In genomic region chr5:33441241-33441844, GRCh38 we compare ENCODE assay signal across 9 cellular contexts. TPM values are rescaled to one million over a fixed set of nuclear protein-coding genes. Genes with fewer than 3 reads are reported as not detected.
DNase-seq lines count a peak whose midpoint lies in the region; ATAC-seq and TF ChIP-seq lines count a peak whose summit lies in the region.
"Had no signal": no experiment of that assay in that cellular context is flagged by ENCODE, and none has a peak within 500 bp of the region (broad histone marks: within the 10 kb centered on the region; RNA-seq: fewer than 3 reads in every experiment).

No MANE protein-coding gene starts in this region.

- TF ChIP-seq EP300 in stomach (IDR thresholded peaks at IDR 0.05) = no peak

- H3K36me3 Mint-ChIP-seq in chondrocyte (ENCODE audit: low read depth) = peaks cover 7% of the 10 kb centered on the region
- H3K36me3 Mint-ChIP-seq: IgD-negative memory B cell had no signal

- no peak overlapping the region for H3K4me3 Mint-ChIP-seq in chondrocyte (ENCODE audit: unreplicated experiment)
- H3K4me3 Mint-ChIP-seq: IgD-negative memory B cell had no signal

- TF ChIP-seq CTCF in BE2C (IDR thresholded peaks at IDR 0.05; ENCODE audit: low read depth, low read length) (no peak), choroid plexus epithelial cell (conservative IDR thresholded peaks at IDR 0.05; ENCODE audit: low read depth, low read length) (no peak), lower lobe of right lung (IDR thresholded peaks at IDR 0.05) (no peak), stomach (IDR thresholded peaks at IDR 0.05) (no peak), chondrocyte (IDR thresholded peaks at IDR 0.05) (no peak)

- H3K36me3 ChIP-seq in BE2C (peaks cover 35% of the 10 kb centered on the region), lower lobe of right lung (peaks cover 12% of the 10 kb centered on the region), stomach (peaks cover 7 to 18% (median 14%) of the 10 kb centered on the region in 4 donors)

- intact Hi-C loops in lower lobe of right lung (cut with DNase I) (no loop called here), stomach (cut with DNase I; ENCODE audit: low total_unique reads) (no loop called here)

- no peaks in the 10 kb centered on the region for H3K4me1 ChIP-seq in BE2C
- peaks cover 26% of the 10 kb centered on the region for H3K4me1 ChIP-seq in lower lobe of right lung
- peaks cover 27 to 64% (median 47%) of the 10 kb centered on the region in 4 donors for H3K4me1 ChIP-seq in stomach

- WGBS in stomach, 5 donors = 0% methylated on average over 16 of the region's 16 CpGs

- no peak for TF ChIP-seq POLR2A in stomach (IDR thresholded peaks at IDR 0.05)

- H3K27ac Mint-ChIP-seq in chondrocyte (ENCODE audit: unreplicated experiment) = no peak overlapping the region
- H3K27ac Mint-ChIP-seq: IgD-negative memory B cell had no signal

- ATAC-seq in GM19324 (IDR thresholded peaks at IDR 0.05; ENCODE audit: low FRiP score, unreplicated experiment) (peak; percentile 29), lower lobe of right lung (peak; percentile 2 to 21)

- DNase-seq in BE2C (peak; percentile 80), LHCN-M2 (ENCODE audit: low read depth) (peak; percentile 23), T-helper 22 cell (ENCODE audit: low read depth) (peak; percentile 3), choroid plexus epithelial cell (ENCODE audit: low read depth) (no peak), lower lobe of right lung (no peak), stomach (no peak), chondrocyte (ENCODE audit: low spot score) (no peak)

- H3K9me3 ChIP-seq in BE2C (no peaks in the 10 kb centered on the region), lower lobe of right lung (no peaks in the 10 kb centered on the region), stomach (no peaks in the 10 kb centered on the region)

- no peaks in the 10 kb centered on the region for H3K9me3 Mint-ChIP-seq in chondrocyte (ENCODE audit: low read depth)
- H3K9me3 Mint-ChIP-seq: IgD-negative memory B cell had no signal

- peak overlapping the region; percentile 93 for H3K27ac ChIP-seq in lower lobe of right lung
- H3K27ac ChIP-seq in stomach = peak overlapping the region; percentile 82 to 96 (median 95)

- H3K27me3 Mint-ChIP-seq in chondrocyte (ENCODE audit: low read depth) = no peaks in the 10 kb centered on the region
- H3K27me3 Mint-ChIP-seq: IgD-negative memory B cell had no signal

- peak overlapping the region; percentile 93 for H3K4me3 ChIP-seq in BE2C (ENCODE audit: low read depth, low read length)
- peak overlapping the region; percentile 89 for H3K4me3 ChIP-seq in choroid plexus epithelial cell (ENCODE audit: low read depth, low read length)
- H3K4me3 ChIP-seq in lower lobe of right lung = peak overlapping the region; percentile 82
- peak overlapping the region; percentile 73 to 86 (median 78) for H3K4me3 ChIP-seq in stomach

- peaks cover 32% of the 10 kb centered on the region for H3K4me1 Mint-ChIP-seq in chondrocyte (ENCODE audit: low read depth)

- H3K27me3 ChIP-seq in BE2C (no peaks in the 10 kb centered on the region), lower lobe of right lung (ENCODE audit: low read depth) (no peaks in the 10 kb centered on the region), stomach (no peaks in the 10 kb centered on the region)

RNA-seq across cellular contexts. Expression of gene TARS1, which starts 0.6 kb away (rescaled TPM):
- polyA plus RNA-seq in BE2C (2012; ENCODE audit: insufficient read depth, insufficient read length, low read depth) = 246 TPM
- 160 and 171 TPM in 2 replicates for total RNA-seq in LHCN-M2 (2014; rRNA removed)
- polyA plus RNA-seq in LHCN-M2 (2012) = 91.6 TPM
- total RNA-seq in lower lobe of right lung = 93.9 TPM
- total RNA-seq in stomach = 100 to 1,000 TPM in 3 of 5 donors, 10 to 100 TPM in 2; 25.5 to 158 (median 112) TPM
- polyA plus RNA-seq in stomach = 10 to 100 TPM; 67.9 to 96.4 (median 68.6) TPM
- total RNA-seq in chondrocyte = 109 to 254 TPM (median 253 TPM) in 3 replicates

Comparison
In these comparisons a context has a peak if more than half of its experiments do, and no peak if none do; other contexts are left out.
1. DNase-seq: peak in BE2C (single experiment), LHCN-M2 (single experiment) and T-helper 22 cell (single experiment); none in choroid plexus epithelial cell (single experiment), lower lobe of right lung (single experiment), stomach (single experiment) and chondrocyte (single experiment).
2. Peak in every context shown above with its lines, with median percentiles within 50 percentile points of each other: H3K4me3 ChIP-seq.